In the genomic region with DNA sequence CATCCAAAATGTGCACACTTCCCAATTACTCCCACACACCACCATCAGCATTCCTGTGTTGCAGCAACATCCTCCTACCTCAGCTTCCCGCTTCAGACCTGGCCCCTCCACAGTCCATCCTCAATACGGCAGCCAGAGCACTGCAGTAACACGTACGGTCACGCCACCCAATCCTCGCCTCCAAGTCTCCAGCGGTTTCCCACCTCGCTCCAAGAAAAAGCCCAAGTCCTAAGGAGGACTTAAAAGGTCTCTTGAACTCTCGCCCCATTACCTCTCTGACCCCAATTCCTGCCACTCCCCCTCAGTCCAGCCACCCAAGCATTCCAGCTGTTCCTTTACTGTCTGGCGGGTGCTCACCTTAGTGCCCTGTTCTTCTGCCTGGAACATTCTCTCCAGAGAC, we compare ENCODE assay signal across 21 cellular contexts.
"Had no signal": no experiment of that assay in that cellular context is flagged by ENCODE, and none has a peak within 500 bp of the region (broad histone marks: within the 10 kb centered on the region; RNA-seq: fewer than 3 reads in every experiment).

No MANE protein-coding gene starts in this region.

- H3K9me3 ChIP-seq: body of pancreas, neutrophil, pancreas, suprapubic skin had no signal

- DNase-seq: activated CD4-positive, alpha-beta memory T cell treated with anti-CD3 and anti-CD28 coated beads for 36 hours; activated CD4-positive, alpha-beta T cell treated with anti-CD3 and anti-CD28 coated beads for 48 hours; activated gamma-delta T cell; anterior cingulate cortex; body of pancreas; erythroblast; foreskin keratinocyte; natural killer cell; pancreas; right cardiac atrium; stimulated activated CD4-positive, alpha-beta T cell treated with anti-CD3 and anti-CD28 coated beads, Interleukin-1b, Interleukin-23, amount 100 ng/mL, for 48 hours; stomach had no signal

- H3K4me3 Mint-ChIP-seq: activated CD4-positive, alpha-beta memory T cell treated with anti-CD3 and anti-CD28 coated beads for 36 hours; natural killer cell; stimulated activated effector memory CD8-positive, alpha-beta T cell treated with anti-CD3 and anti-CD28 coated beads, Interleukin-12 subunit alpha, Interleukin-12 subunit beta, amount 100 ng/mL, for 72 hours; T-helper 1 cell treated with Interleukin-12 subunit alpha and Interleukin-12 subunit beta and Interleukin-4 antibody, amounts not matched to agents 30 μg/mL and 1 μg/mL, for 36 hours had no signal

- ATAC-seq: body of pancreas; left lobe of liver; natural killer cell; pancreas; right cardiac atrium; stimulated activated effector memory CD8-positive, alpha-beta T cell treated with anti-CD3 and anti-CD28 coated beads, Interleukin-12 subunit alpha, Interleukin-12 subunit beta, amount 100 ng/mL, for 72 hours had no signal

- H3K27me3 ChIP-seq: body of pancreas, cardiac muscle cell, foreskin keratinocyte, neutrophil, pancreas, stomach, suprapubic skin, tibial nerve had no signal

- H3K27ac Mint-ChIP-seq: activated CD4-positive, alpha-beta memory T cell treated with anti-CD3 and anti-CD28 coated beads for 36 hours; natural killer cell; stimulated activated effector memory CD8-positive, alpha-beta T cell treated with anti-CD3 and anti-CD28 coated beads, Interleukin-12 subunit alpha, Interleukin-12 subunit beta, amount 100 ng/mL, for 72 hours; T-helper 1 cell treated with Interleukin-12 subunit alpha and Interleukin-12 subunit beta and Interleukin-4 antibody, amounts not matched to agents 30 μg/mL and 1 μg/mL, for 36 hours had no signal

- FAIRE-seq: pancreas, urothelium cell line had no signal

- H3K4me3 ChIP-seq: body of pancreas, cardiac muscle cell, lung, pancreas, stomach, suprapubic skin, tibial nerve had no signal

- H3K9me3 Mint-ChIP-seq: natural killer cell; stimulated activated effector memory CD8-positive, alpha-beta T cell treated with anti-CD3 and anti-CD28 coated beads, Interleukin-12 subunit alpha, Interleukin-12 subunit beta, amount 100 ng/mL, for 72 hours had no signal

- H3K27me3 Mint-ChIP-seq: activated CD4-positive, alpha-beta memory T cell treated with anti-CD3 and anti-CD28 coated beads for 36 hours had no signal

- H3K4me1 ChIP-seq: body of pancreas, foreskin keratinocyte, pancreas, stomach, suprapubic skin, tibial nerve had no signal

- H3K27ac ChIP-seq: body of pancreas, cardiac muscle cell, foreskin keratinocyte, neutrophil, pancreas, stomach, suprapubic skin, tibial nerve had no signal
